Comparison of ENCODE assay signal across 2 cellular contexts in the genomic region with DNA sequence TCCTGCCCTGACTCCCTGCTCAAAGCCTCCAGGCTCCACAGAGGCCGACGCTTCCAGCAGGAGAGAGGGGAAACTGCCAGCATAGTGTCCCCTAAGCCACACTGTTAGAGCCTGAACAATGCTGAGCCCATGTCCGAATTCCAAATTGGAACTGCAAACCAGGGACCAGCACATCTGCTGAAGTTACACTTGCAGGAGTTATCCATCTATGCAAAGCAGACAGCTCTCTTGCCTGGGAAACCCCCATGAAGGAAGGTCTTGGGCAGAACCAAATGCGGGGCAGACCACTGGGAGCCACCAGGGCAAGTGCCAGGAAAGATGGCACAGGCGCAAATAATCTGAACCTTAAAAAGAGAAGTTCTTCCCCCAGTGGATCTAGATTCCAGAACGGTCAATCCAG.
TF ChIP-seq lines count a peak whose summit lies in the region.

No MANE protein-coding gene starts in this region.

TF ChIP-seq in HEK293, 187 proteins besides CTCF, POLR2A, EP300 and RAD21:
- TF ChIP-seq ZNF362 (tag by site-specific recombination; IDR thresholded peaks at IDR 0.05) = no peak
- TF ChIP-seq, protein P1, sequence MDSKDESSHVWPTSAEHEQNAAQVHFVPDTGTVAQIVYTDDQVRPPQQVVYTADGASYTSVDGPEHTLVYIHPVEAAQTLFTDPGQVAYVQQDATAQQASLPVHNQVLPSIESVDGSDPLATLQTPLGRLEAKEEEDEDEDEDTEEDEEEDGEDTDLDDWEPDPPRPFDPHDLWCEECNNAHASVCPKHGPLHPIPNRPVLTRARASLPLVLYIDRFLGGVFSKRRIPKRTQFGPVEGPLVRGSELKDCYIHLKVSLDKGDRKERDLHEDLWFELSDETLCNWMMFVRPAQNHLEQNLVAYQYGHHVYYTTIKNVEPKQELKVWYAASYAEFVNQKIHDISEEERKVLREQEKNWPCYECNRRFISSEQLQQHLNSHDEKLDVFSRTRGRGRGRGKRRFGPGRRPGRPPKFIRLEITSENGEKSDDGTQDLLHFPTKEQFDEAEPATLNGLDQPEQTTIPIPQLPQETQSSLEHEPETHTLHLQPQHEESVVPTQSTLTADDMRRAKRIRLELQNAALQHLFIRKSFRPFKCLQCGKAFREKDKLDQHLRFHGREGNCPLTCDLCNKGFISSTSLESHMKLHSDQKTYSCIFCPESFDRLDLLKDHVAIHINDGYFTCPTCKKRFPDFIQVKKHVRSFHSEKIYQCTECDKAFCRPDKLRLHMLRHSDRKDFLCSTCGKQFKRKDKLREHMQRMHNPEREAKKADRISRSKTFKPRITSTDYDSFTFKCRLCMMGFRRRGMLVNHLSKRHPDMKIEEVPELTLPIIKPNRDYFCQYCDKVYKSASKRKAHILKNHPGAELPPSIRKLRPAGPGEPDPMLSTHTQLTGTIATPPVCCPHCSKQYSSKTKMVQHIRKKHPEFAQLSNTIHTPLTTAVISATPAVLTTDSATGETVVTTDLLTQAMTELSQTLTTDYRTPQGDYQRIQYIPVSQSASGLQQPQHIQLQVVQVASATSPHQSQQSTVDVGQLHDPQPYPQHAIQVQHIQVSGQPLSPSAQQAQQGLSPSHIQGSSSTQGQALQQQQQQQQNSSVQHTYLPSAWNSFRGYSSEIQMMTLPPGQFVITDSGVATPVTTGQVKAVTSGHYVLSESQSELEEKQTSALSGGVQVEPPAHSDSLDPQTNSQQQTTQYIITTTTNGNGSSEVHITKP (tag by site-specific recombination; IDR thresholded peaks at IDR 0.05) = peak; percentile 91

TF ChIP-seq in H1, 55 proteins besides CTCF, POLR2A, EP300 and RAD21:
- TF ChIP-seq PHF8 (conservative IDR thresholded peaks at IDR 0.05; ENCODE audit: low read depth, low read length) (no peak), EGR1 (IDR thresholded peaks at IDR 0.05; ENCODE audit: borderline replicate concordance, low read depth, low read length) (no peak), BACH1 (IDR thresholded peaks at IDR 0.05; ENCODE audit: low read length) (no peak), HDAC2 (IDR thresholded peaks at IDR 0.05; ENCODE audit: borderline replicate concordance in 1 of 2, low read depth in 2 of 2, low read length in 2 of 2) (no peak), CBX5 (IDR thresholded peaks at IDR 0.05; ENCODE audit: low read depth, low read length) (no peak), KDM4A (IDR thresholded peaks at IDR 0.05; ENCODE audit: low read depth, low read length, severe bottlenecking) (no peak)
